Comparison of ENCODE assay signal across 22 cellular contexts in the genomic region with DNA sequence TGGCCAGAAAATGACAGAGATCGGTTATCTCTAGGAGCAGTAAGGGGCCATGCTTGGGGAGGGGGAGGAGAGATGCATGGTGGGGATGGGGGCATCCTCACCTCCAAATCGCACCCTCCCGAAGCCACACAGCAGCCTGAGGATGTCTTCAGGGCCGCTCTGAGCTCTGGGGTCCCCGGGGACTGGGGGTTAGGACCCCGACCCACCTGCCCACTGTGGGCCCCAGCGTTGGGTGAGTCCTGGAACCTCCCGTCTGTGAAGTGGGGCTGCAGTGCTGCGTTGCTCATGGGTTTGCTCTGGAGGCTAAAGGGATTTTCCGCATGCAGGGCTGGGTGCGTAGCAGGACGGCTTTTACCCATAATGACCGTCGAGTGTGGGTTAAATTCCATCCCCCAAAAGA.
"Had no signal": no experiment of that assay in that cellular context is flagged by ENCODE, and none has a peak within 500 bp of the region (broad histone marks: within the 10 kb centered on the region; RNA-seq: fewer than 3 reads in every experiment).

No MANE protein-coding gene starts in this region.

- H3K4me3 ChIP-seq: cardiac muscle cell, SK-N-MC had no signal

- H3K9ac ChIP-seq: KMS-11 had no signal

- H3K4me3 Mint-ChIP-seq: activated naive CD4-positive, alpha-beta T cell treated with anti-CD3 and anti-CD28 coated beads, Interleukin-2, amount 10 ng/mL, durations not matched to agents 7 days and 5 days; activated naive CD8-positive, alpha-beta T cell treated with anti-CD3 and anti-CD28 coated beads for 36 hours; activated T-cell treated with anti-CD3 and anti-CD28 coated beads, Interleukin-2, amount 50 U/mL, for 72 hours; T-cell had no signal

- DNase-seq: activated CD4-positive, alpha-beta T cell treated with anti-CD3 and anti-CD28 coated beads for 4 hours; activated gamma-delta T cell treated with Interleukin-2 at 50 U/mL for 16 hours; activated naive CD4-positive, alpha-beta T cell treated with anti-CD3 and anti-CD28 coated beads, Interleukin-2, amount 10 ng/mL, durations not matched to agents 7 days and 5 days; activated naive CD8-positive, alpha-beta T cell treated with anti-CD3 and anti-CD28 coated beads for 36 hours; activated T-cell treated with anti-CD3 and anti-CD28 coated beads, Interleukin-2, amount 50 U/mL, for 72 hours; brain microvascular endothelial cell; MV-4-11; NCI-H1105; NCI-H1436; NCI-H1694 treated with DMSO at 0.1 percent for 48 hours; NCI-H2029 treated with DMSO at 0.1 percent for 48 hours; NCI-H345; NCI-H510A; NCI-H526 treated with DMSO at 0.1 percent for 48 hours; NCI-H82; T-helper 2 cell had no signal

- H3K36me3 Mint-ChIP-seq: activated naive CD4-positive, alpha-beta T cell treated with anti-CD3 and anti-CD28 coated beads, Interleukin-2, amount 10 ng/mL, durations not matched to agents 7 days and 5 days; activated naive CD8-positive, alpha-beta T cell treated with anti-CD3 and anti-CD28 coated beads for 36 hours; T-cell had no signal

- H3K27me3 ChIP-seq: brain microvascular endothelial cell, cardiac muscle cell had no signal

- H3K27me3 Mint-ChIP-seq: activated naive CD4-positive, alpha-beta T cell treated with anti-CD3 and anti-CD28 coated beads, Interleukin-2, amount 10 ng/mL, durations not matched to agents 7 days and 5 days had no signal

- ATAC-seq: activated T-cell treated with anti-CD3 and anti-CD28 coated beads, Interleukin-2, amount 50 U/mL, for 72 hours; T-cell had no signal

- H3K9me3 Mint-ChIP-seq: activated T-cell treated with anti-CD3 and anti-CD28 coated beads, Interleukin-2, amount 50 U/mL, for 72 hours had no signal

- H3K27ac ChIP-seq: brain microvascular endothelial cell, cardiac muscle cell, KMS-11, SK-N-MC, VCaP had no signal

- H3K27ac Mint-ChIP-seq: activated naive CD4-positive, alpha-beta T cell treated with anti-CD3 and anti-CD28 coated beads, Interleukin-2, amount 10 ng/mL, durations not matched to agents 7 days and 5 days; activated naive CD8-positive, alpha-beta T cell treated with anti-CD3 and anti-CD28 coated beads for 36 hours; activated T-cell treated with anti-CD3 and anti-CD28 coated beads, Interleukin-2, amount 50 U/mL, for 72 hours; activated T-helper 2 cell treated with anti-CD3 and anti-CD28 coated beads, Interferon-gamma antibody, Interleukin-2, Interleukin-4, amounts not matched to agents 10 μg/mL and 5 μg/mL and 100 μg/mL, durations not matched to agents 14 hours and 24 hours and 36 hours; T-cell had no signal

- H3K36me3 ChIP-seq: brain microvascular endothelial cell, cardiac muscle cell had no signal

- H3K4me1 Mint-ChIP-seq: activated naive CD4-positive, alpha-beta T cell treated with anti-CD3 and anti-CD28 coated beads, Interleukin-2, amount 10 ng/mL, durations not matched to agents 7 days and 5 days; activated naive CD8-positive, alpha-beta T cell treated with anti-CD3 and anti-CD28 coated beads for 36 hours; T-cell had no signal
